Comparison of ENCODE assay signal across 10 cellular contexts in genomic region chr2:127650041-127650784, GRCh38. TPM values are rescaled to one million over a fixed set of nuclear protein-coding genes. Genes with fewer than 3 reads are reported as not detected.
DNase-seq lines count a peak whose midpoint lies in the region; ATAC-seq and TF ChIP-seq lines count a peak whose summit lies in the region.
"Had no signal": no experiment of that assay in that cellular context is flagged by ENCODE, and none has a peak within 500 bp of the region (broad histone marks: within the 10 kb centered on the region; RNA-seq: fewer than 3 reads in every experiment).

No MANE protein-coding gene starts in this region.

- H3K36me3 ChIP-seq in mucosa of rectum (ENCODE audit: control insufficient read depth in 2 of 2, insufficient read depth in 2 of 2, low read length in 2 of 2), result no peaks in the 10 kb centered on the region
- H3K36me3 ChIP-seq in uterus, result no peaks in the 10 kb centered on the region
- no peaks in the 10 kb centered on the region for H3K36me3 ChIP-seq in smooth muscle cell (ENCODE audit: low read depth)
- H3K36me3 ChIP-seq: SJCRH30 had no signal

- H3K9ac ChIP-seq in mucosa of rectum (ENCODE audit: low read depth in 1 of 2, low read length in 2 of 2) (no peak overlapping the region), smooth muscle cell (ENCODE audit: low read depth) (no peak overlapping the region)

- no peak overlapping the region for H3K27ac Mint-ChIP-seq in natural killer cell
- no peak overlapping the region for H3K27ac Mint-ChIP-seq in natural killer cell treated with Interleukin-12 subunit alpha and Interleukin-12 subunit beta and Interleukin-15 and Interleukin-18, amount 100 ng/mL, for 72 hours
- H3K27ac Mint-ChIP-seq in central memory CD8-positive, alpha-beta T cell (ENCODE audit: low read depth), result peak overlapping the region; percentile 35

- WGBS in smooth muscle cell (ENCODE audit: low lambda C conversion rate), result 80% methylated on average over 17 of the region's 17 CpGs

- peak; percentile 34 for TF ChIP-seq CTCF in natural killer cell (IDR thresholded peaks at IDR 0.05)
- peak in 1 of 4 experiments; percentile 1 for TF ChIP-seq CTCF in uterus (IDR thresholded peaks at IDR 0.05)
- no peak for TF ChIP-seq CTCF in smooth muscle cell (IDR thresholded peaks at IDR 0.05; ENCODE audit: borderline replicate concordance, insufficient read depth, poor library complexity, severe bottlenecking)

- H3K9me3 ChIP-seq in mucosa of rectum (ENCODE audit: control insufficient read depth in 2 of 2, low read length in 2 of 2), result no peaks in the 10 kb centered on the region
- H3K9me3 ChIP-seq in uterus, result no peaks in the 10 kb centered on the region
- no peaks in the 10 kb centered on the region for H3K9me3 ChIP-seq in smooth muscle cell (replicated peaks; ENCODE audit: low read depth)
- H3K9me3 ChIP-seq: SJCRH30 had no signal

- H3K79me2 ChIP-seq in smooth muscle cell (ENCODE audit: low read depth), result no peaks in the 10 kb centered on the region

- H3K27me3 ChIP-seq in mucosa of rectum (ENCODE audit: control insufficient read depth in 2 of 2, insufficient read depth in 2 of 2, low read length in 2 of 2) (no peaks in the 10 kb centered on the region), uterus (no peaks in the 10 kb centered on the region), smooth muscle cell (ENCODE audit: low read depth) (no peaks in the 10 kb centered on the region)
- H3K27me3 ChIP-seq: SJCRH30 had no signal

- H3K36me3 Mint-ChIP-seq in natural killer cell, result no peaks in the 10 kb centered on the region
- no peaks in the 10 kb centered on the region for H3K36me3 Mint-ChIP-seq in natural killer cell treated with Interleukin-12 subunit alpha and Interleukin-12 subunit beta and Interleukin-15 and Interleukin-18, amount 100 ng/mL, for 72 hours
- H3K36me3 Mint-ChIP-seq in central memory CD8-positive, alpha-beta T cell (ENCODE audit: insufficient read depth), result peaks cover 5% of the 10 kb centered on the region

- no peaks in the 10 kb centered on the region for H3F3A ChIP-seq in smooth muscle cell (ENCODE audit: low read depth)

- H2AFZ ChIP-seq in smooth muscle cell (ENCODE audit: low read depth), result no peak overlapping the region

- H3K4me1 Mint-ChIP-seq in natural killer cell, result peaks cover 0 to 15% of the 10 kb centered on the region in 2 donors
- peaks cover 0 to 6% of the 10 kb centered on the region in 2 donors for H3K4me1 Mint-ChIP-seq in natural killer cell treated with Interleukin-12 subunit alpha and Interleukin-12 subunit beta and Interleukin-15 and Interleukin-18, amount 100 ng/mL, for 72 hours (ENCODE audit: low read depth in 2 of 2)
- H3K4me1 Mint-ChIP-seq in central memory CD8-positive, alpha-beta T cell, result peaks cover 5% of the 10 kb centered on the region

- peak in 1 of 3 donors; percentile 24 for ATAC-seq in natural killer cell
- no peak for ATAC-seq in natural killer cell treated with Interleukin-12 subunit alpha and Interleukin-12 subunit beta and Interleukin-15 and Interleukin-18, amount 100 ng/mL, for 72 hours
- ATAC-seq in central memory CD8-positive, alpha-beta T cell (replicated peaks; ENCODE audit: extremely low read depth, poor library complexity, severe bottlenecking), result no peak
- ATAC-seq in GM21360 (IDR thresholded peaks at IDR 0.05; ENCODE audit: unreplicated experiment), result no peak

- peaks cover 0 to 4% of the 10 kb centered on the region in 2 donors for H3K27me3 Mint-ChIP-seq in natural killer cell (ENCODE audit: low read depth in 2 of 2)
- no peaks in the 10 kb centered on the region for H3K27me3 Mint-ChIP-seq in natural killer cell treated with Interleukin-12 subunit alpha and Interleukin-12 subunit beta and Interleukin-15 and Interleukin-18, amount 100 ng/mL, for 72 hours
- peaks cover 15% of the 10 kb centered on the region for H3K27me3 Mint-ChIP-seq in central memory CD8-positive, alpha-beta T cell

- TF ChIP-seq POLR2A in uterus (IDR thresholded peaks at IDR 0.05), result no peak

- H3K4me2 ChIP-seq in smooth muscle cell, result no peak overlapping the region

- H3K4me1 ChIP-seq in mucosa of rectum (ENCODE audit: control insufficient read depth in 2 of 2, insufficient read depth in 2 of 2, low read length in 2 of 2), result peaks cover 3 to 13% of the 10 kb centered on the region in 2 donors
- peaks cover 0 to 20% of the 10 kb centered on the region in 2 donors for H3K4me1 ChIP-seq in uterus
- H3K4me1 ChIP-seq in smooth muscle cell (ENCODE audit: low read depth), result peaks cover under 1% of the 10 kb centered on the region

- H3K9me3 Mint-ChIP-seq in natural killer cell, result no peaks in the 10 kb centered on the region
- no peaks in the 10 kb centered on the region for H3K9me3 Mint-ChIP-seq in natural killer cell treated with Interleukin-12 subunit alpha and Interleukin-12 subunit beta and Interleukin-15 and Interleukin-18, amount 100 ng/mL, for 72 hours
- no peaks in the 10 kb centered on the region for H3K9me3 Mint-ChIP-seq in central memory CD8-positive, alpha-beta T cell

- DNase-seq in natural killer cell (no peak), uterus (no peak), NCI-H146 (lab: John Stamatoyannopoulos, UW) (no peak), smooth muscle cell (lab: John Stamatoyannopoulos, UW; ENCODE audit: unreplicated experiment) (no peak)
- no peak for DNase-seq in natural killer cell treated with Interleukin-12 subunit alpha and Interleukin-12 subunit beta and Interleukin-15 and Interleukin-18, amount 100 ng/mL, for 72 hours (ENCODE audit: low spot score)
- DNase-seq in central memory CD8-positive, alpha-beta T cell (ENCODE audit: low spot score in 2 of 2), result no peak

- H3K27ac ChIP-seq in mucosa of rectum (ENCODE audit: low read depth in 2 of 2, low read length in 2 of 2) (peak overlapping the region; percentile 1 to 60), uterus (peak overlapping the region; percentile 48 to 51), smooth muscle cell (ENCODE audit: low read depth) (no peak overlapping the region)
- H3K27ac ChIP-seq: SJCRH30 had no signal

- intact Hi-C loops in natural killer cell (cut with micrococcal nuclease) (no loop called here), uterus (cut with DNase I; ENCODE audit: low total_unique reads) (no loop called here)

- H3K4me3 Mint-ChIP-seq in natural killer cell, result no peak overlapping the region
- H3K4me3 Mint-ChIP-seq in natural killer cell treated with Interleukin-12 subunit alpha and Interleukin-12 subunit beta and Interleukin-15 and Interleukin-18, amount 100 ng/mL, for 72 hours, result no peak overlapping the region
- no peak overlapping the region for H3K4me3 Mint-ChIP-seq in central memory CD8-positive, alpha-beta T cell

- H3K4me3 ChIP-seq in mucosa of rectum (ENCODE audit: low read length in 2 of 2), result no peak overlapping the region
- H3K4me3 ChIP-seq in uterus, result no peak overlapping the region
- H3K4me3 ChIP-seq in smooth muscle cell, result no peak overlapping the region
- H3K4me3 ChIP-seq: SJCRH30 had no signal

- no peaks in the 10 kb centered on the region for H4K20me1 ChIP-seq in smooth muscle cell (ENCODE audit: low read depth)

RNA-seq across cellular contexts. Expression of gene GPR17, which starts 4.3 kb away (rescaled TPM):
- total RNA-seq in natural killer cell (not detected), uterus (under 1 TPM in 1 of 4 donors, not detected in 3; 0.41 TPM), smooth muscle cell (not detected in 2 replicates)
- total RNA-seq in natural killer cell treated with Interleukin-12 subunit alpha and Interleukin-12 subunit beta and Interleukin-15 and Interleukin-18, amount 100 ng/mL, for 72 hours, result not detected
- not detected in 2 replicates for polyA plus RNA-seq in smooth muscle cell
- total RNA-seq: bronchial epithelial cell, SJCRH30 had no signal

RNA-seq across cellular contexts. Expression of gene LIMS2, which starts 25.1 kb away (rescaled TPM):
- total RNA-seq in natural killer cell (under 1 TPM in 2 of 3 donors, not detected in 1; 0.15 to 0.16 TPM), uterus (100 to 1,000 TPM in 1 of 4 donors, 10 to 100 TPM in 3; 15.8 to 298 (median 66.2) TPM), smooth muscle cell (8.4 and 9.7 TPM in 2 replicates)
- total RNA-seq in natural killer cell treated with Interleukin-12 subunit alpha and Interleukin-12 subunit beta and Interleukin-15 and Interleukin-18, amount 100 ng/mL, for 72 hours, result not detected
- 21.0 and 22.3 TPM in 2 replicates for polyA plus RNA-seq in smooth muscle cell

RNA-seq across cellular contexts. Expression of gene SFT2D3, which starts 51.1 kb away (rescaled TPM):
- 1 to 10 TPM; 5.5 to 6.6 (median 6.4) TPM for total RNA-seq in natural killer cell
- total RNA-seq in natural killer cell treated with Interleukin-12 subunit alpha and Interleukin-12 subunit beta and Interleukin-15 and Interleukin-18, amount 100 ng/mL, for 72 hours, result 1 to 10 TPM; 5.2 to 5.9 TPM
- total RNA-seq in uterus, result 10 to 100 TPM in 2 of 4 donors, 1 to 10 TPM in 2; 5.9 to 27.2 (median 11.1) TPM
- total RNA-seq in smooth muscle cell, result 7.0 and 7.3 TPM in 2 replicates
- polyA plus RNA-seq in smooth muscle cell, result not detected in 2 replicates
